In the genomic region with DNA sequence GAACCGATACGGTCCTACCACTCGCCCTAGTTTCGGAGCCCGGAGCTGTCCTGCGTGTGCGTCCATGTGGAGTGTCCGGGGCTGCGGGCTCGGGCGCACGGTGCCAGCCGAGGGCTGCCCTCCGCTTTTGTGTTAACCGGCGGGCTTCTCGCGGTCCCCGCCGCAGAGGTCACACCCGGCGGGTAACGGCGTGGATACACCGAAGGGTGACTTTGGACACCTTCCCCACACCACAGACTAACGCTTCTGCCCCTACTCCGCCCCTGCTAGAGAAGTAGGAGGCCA, we compare ENCODE assay signal across 8 cellular contexts. TPM values are rescaled to one million over a fixed set of nuclear protein-coding genes. Genes with fewer than 3 reads are reported as not detected.
DNase-seq lines count a peak whose midpoint lies in the region; ATAC-seq and TF ChIP-seq lines count a peak whose summit lies in the region.

No MANE protein-coding gene starts in this region.

- no peak overlapping the region for H2AFZ ChIP-seq in OCI-LY1 (ENCODE audit: low read length)

- H3K79me2 ChIP-seq in OCI-LY1 (ENCODE audit: insufficient read depth, low read length), result no peaks in the 10 kb centered on the region

- 0 to 3% methylated on average over 5 to 23 of the region's 27 CpGs for WGBS in endodermal cell (ENCODE audit: insufficient coverage in 1 of 2, insufficient read length in 1 of 2), 2 experiments

- H3K9ac ChIP-seq in OCI-LY1 (ENCODE audit: low read length) (peak overlapping the region; percentile 27; the same call in 1 of the 2 replicates), endodermal cell (ENCODE audit: extremely low read depth, low read length, poor library complexity, severe bottlenecking) (peak overlapping the region; percentile 88)

- DNase-seq in CD4-positive, alpha-beta T cell, result no peak
- DNase-seq in endodermal cell (no peak), nephron progenitor cell (no peak), NCI-H2227 (lab: John Stamatoyannopoulos, UW; ENCODE audit: unreplicated experiment) (no peak), DMS53 treated with DMSO at 0.1 percent for 48 hours (lab: John Stamatoyannopoulos, UW; ENCODE audit: unreplicated experiment) (no peak), NCI-H226 (no peak)

- peak overlapping the region; percentile 97 for H3K4me3 Mint-ChIP-seq in CD4-positive, alpha-beta T cell
- H3K4me3 Mint-ChIP-seq in endodermal cell (peak overlapping the region; percentile 75), nephron progenitor cell (peak overlapping the region; percentile 86)

- peaks cover 12% of the 10 kb centered on the region for H3K36me3 Mint-ChIP-seq in CD4-positive, alpha-beta T cell (ENCODE audit: low read depth)
- no peaks in the 10 kb centered on the region for H3K36me3 Mint-ChIP-seq in endodermal cell (ENCODE audit: low read depth)
- no peaks in the 10 kb centered on the region for H3K36me3 Mint-ChIP-seq in nephron progenitor cell (ENCODE audit: low read depth)

- no peaks in the 10 kb centered on the region for H4K20me1 ChIP-seq in OCI-LY1 (ENCODE audit: insufficient read depth, low read length)

- peak overlapping the region; percentile 51 for H3K27ac Mint-ChIP-seq in CD4-positive, alpha-beta T cell
- H3K27ac Mint-ChIP-seq in endodermal cell (peak overlapping the region; percentile 94), nephron progenitor cell (no peak overlapping the region)

- no peak overlapping the region for H3K27ac ChIP-seq in CD4-positive, alpha-beta T cell (ENCODE audit: low read depth, low read length)
- H3K27ac ChIP-seq in OCI-LY1 (ENCODE audit: low read depth, low read length, poor library complexity, severe bottlenecking), result no peak overlapping the region
- peak overlapping the region; percentile 41 for H3K27ac ChIP-seq in endodermal cell (ENCODE audit: low read depth, low read length)

- TF ChIP-seq CTCF in CD4-positive, alpha-beta T cell (IDR thresholded peaks at IDR 0.05), result no peak
- TF ChIP-seq CTCF in OCI-LY1 (IDR thresholded peaks at IDR 0.05; ENCODE audit: low read length) (no peak), endodermal cell (conservative IDR thresholded peaks at IDR 0.05) (no peak), nephron progenitor cell (IDR thresholded peaks at IDR 0.05) (no peak)

- peak overlapping the region; percentile 60 for H3K4me3 ChIP-seq in OCI-LY1 (ENCODE audit: low read depth, low read length, poor library complexity, severe bottlenecking)
- H3K4me3 ChIP-seq in endodermal cell (ENCODE audit: low read length), result peak overlapping the region; percentile 89

- no peak for ATAC-seq in CD4-positive, alpha-beta T cell (ENCODE audit: poor library complexity)
- ATAC-seq in GM21576 (IDR thresholded peaks at IDR 0.05; ENCODE audit: unreplicated experiment), result peak; percentile 5

- intact Hi-C loops in CD4-positive, alpha-beta T cell (cut with DNase I, micrococcal nuclease), result loop anchor here (5.0 to 10.0 kb wide), 3 partner anchors 41 to 1377 kb away; partner anchors contain the start of gene PROX1 (in 1 of the 2)

- H3K27me3 ChIP-seq in CD4-positive, alpha-beta T cell (ENCODE audit: control insufficient read depth, insufficient read depth, low read length), result peaks cover 59% of the 10 kb centered on the region
- no peaks in the 10 kb centered on the region for H3K27me3 ChIP-seq in OCI-LY1 (ENCODE audit: insufficient read depth, low read length)
- H3K27me3 ChIP-seq in endodermal cell (ENCODE audit: control insufficient read depth, insufficient read depth, low read length, poor library complexity, severe bottlenecking), result peaks cover 34% of the 10 kb centered on the region

- peak overlapping the region; percentile 80 for H3K4me2 ChIP-seq in OCI-LY1 (ENCODE audit: low read length)

- H3K9me2 ChIP-seq in OCI-LY1 (ENCODE audit: low read depth, low read length), result no peaks in the 10 kb centered on the region

- peaks cover 88% of the 10 kb centered on the region for H3K27me3 Mint-ChIP-seq in CD4-positive, alpha-beta T cell
- H3K27me3 Mint-ChIP-seq in endodermal cell (ENCODE audit: insufficient read depth) (peaks cover 61% of the 10 kb centered on the region), nephron progenitor cell (ENCODE audit: low read depth, poor library complexity) (peaks cover 62% of the 10 kb centered on the region)

- H3F3A ChIP-seq in OCI-LY1 (ENCODE audit: insufficient read depth, low read length), result no peaks in the 10 kb centered on the region

- H3K36me3 ChIP-seq in OCI-LY1 (ENCODE audit: insufficient read depth, low read length), result no peaks in the 10 kb centered on the region
- H3K36me3 ChIP-seq in endodermal cell (ENCODE audit: control insufficient read depth, insufficient read depth, low read length), result peaks cover 2% of the 10 kb centered on the region

- H3K4me1 Mint-ChIP-seq in CD4-positive, alpha-beta T cell (ENCODE audit: low read depth), result peaks cover 36% of the 10 kb centered on the region
- H3K4me1 Mint-ChIP-seq in endodermal cell, result peaks cover 53% of the 10 kb centered on the region
- H3K4me1 Mint-ChIP-seq in nephron progenitor cell, result peaks cover 57% of the 10 kb centered on the region

- peaks cover 21% of the 10 kb centered on the region for H3K4me1 ChIP-seq in OCI-LY1 (ENCODE audit: insufficient read depth, low read length, severe bottlenecking)
- H3K4me1 ChIP-seq in endodermal cell (ENCODE audit: control insufficient read depth, insufficient read depth, low read length), result peaks cover 22% of the 10 kb centered on the region

- no peaks in the 10 kb centered on the region for H3K9me3 Mint-ChIP-seq in CD4-positive, alpha-beta T cell
- H3K9me3 Mint-ChIP-seq in endodermal cell, result no peaks in the 10 kb centered on the region
- no peaks in the 10 kb centered on the region for H3K9me3 Mint-ChIP-seq in nephron progenitor cell

- no peaks in the 10 kb centered on the region for H3K9me3 ChIP-seq in CD4-positive, alpha-beta T cell (ENCODE audit: control insufficient read depth, low read length)
- H3K9me3 ChIP-seq in OCI-LY1 (ENCODE audit: low read length) (no peaks in the 10 kb centered on the region), endodermal cell (ENCODE audit: control insufficient read depth, low read length) (no peaks in the 10 kb centered on the region)

- CTCF ChIA-PET in CD4-positive, alpha-beta T cell (lab: Charles Lee), result interaction anchor here (1.9 kb wide), 1 partner anchor 49 kb away, joined by 7 read pairs; no protein-coding TSS in a partner anchor

- POLR2A ChIA-PET in CD4-positive, alpha-beta T cell (lab: Charles Lee), result interaction anchor here (0.6 to 2.6 kb wide), 3 partner anchors 11 to 49 kb away, joined by 3 to 15 read pairs (median 9); no protein-coding TSS in a partner anchor

RNA-seq across cellular contexts. Expression of gene ATF3, which starts 0.7 kb away (rescaled TPM):
- 10 to 100 TPM; 10.4 to 12.7 TPM for total RNA-seq in CD4-positive, alpha-beta T cell
- total RNA-seq in endodermal cell, result 10 to 100 TPM; 12.6 to 24.0 TPM
- polyA plus RNA-seq in endodermal cell (2013, experiment 1 of 2), result 26.0 TPM
- 20.3 TPM for polyA plus RNA-seq in endodermal cell (2013, experiment 2 of 2)
